8 cellular contexts compared by ENCODE assay signal in genomic region chr21:37257967-37258877, GRCh38. TPM values are rescaled to one million over a fixed set of nuclear protein-coding genes. Genes with fewer than 3 reads are reported as not detected.
A peak's percentile ranks its signal among the peaks of the same experiment; 100 is the strongest.
DNase-seq lines count a peak whose midpoint lies in the region; TF ChIP-seq lines count a peak whose summit lies in the region.

No MANE protein-coding gene starts in this region.

- no peaks in the 10 kb centered on the region for H3K9me3 ChIP-seq in sigmoid colon

- H3K27me3 ChIP-seq in H7 (ENCODE audit: control insufficient read depth, insufficient read depth, low read length) (no peaks in the 10 kb centered on the region), sigmoid colon (no peaks in the 10 kb centered on the region)

- TF ChIP-seq POLR2A in sigmoid colon (IDR thresholded peaks at IDR 0.05) = no peak

- peak overlapping the region; percentile 70 for H3K4me3 ChIP-seq in H7 (ENCODE audit: insufficient read depth, low read depth, low read length)
- peak overlapping the region; percentile 34 to 59 (median 52) for H3K4me3 ChIP-seq in sigmoid colon

- TF ChIP-seq CTCF in sigmoid colon (IDR thresholded peaks at IDR 0.05) = no peak

- 7 to 15% methylated on average over 55 of the region's 55 CpGs for WGBS in sigmoid colon, 2 donors

- DNase-seq in ELF-1 (ENCODE audit: low read depth, low spot score) (peak; percentile 82), H7 (peak; percentile 80), MV-4-11 (lab: John Stamatoyannopoulos, UW) (peak; percentile 69), T-helper 1 cell (peak; percentile 62 to 89 (median 68)), hippocampal formation (lab: John Stamatoyannopoulos, UW) (peak; percentile 31 to 57), sigmoid colon (peak; percentile 76), A172 (ENCODE audit: low spot score) (no peak)

- peak overlapping the region; percentile 63 for H3K27ac ChIP-seq in angular gyrus (ENCODE audit: low read depth, low read length)
- peak overlapping the region; percentile 66 to 77 (median 70) for H3K27ac ChIP-seq in sigmoid colon

- peaks cover 0 to 33% (median 22%) of the 10 kb centered on the region in 4 donors for H3K4me1 ChIP-seq in sigmoid colon

- no peak for TF ChIP-seq EP300 in sigmoid colon (IDR thresholded peaks at IDR 0.05)

- H3K36me3 ChIP-seq in H7 (replicated peaks; ENCODE audit: control insufficient read depth, insufficient read depth, low read length) (no peaks in the 10 kb centered on the region; the same call in 1 of the 2 replicates), sigmoid colon (no peaks in the 10 kb centered on the region)

- intact Hi-C loops in sigmoid colon (cut with DNase I) = no loop called here

RNA-seq across cellular contexts. Expression of gene VPS26C, which starts 8.9 kb away (rescaled TPM):
- 56.2 and 68.5 TPM in 2 replicates for total RNA-seq in H7 (2014; rRNA removed; shearing (Covaris generic))
- 10 to 100 TPM; 47.1 to 71.7 (median 55.8) TPM for total RNA-seq in sigmoid colon
- 10 to 100 TPM; 34.2 to 71.2 (median 39.0) TPM for polyA plus RNA-seq in sigmoid colon
- 68.1 and 93.2 TPM in 2 replicates for total RNA-seq in A172 (2014; rRNA removed; shearing (Covaris generic))
